ENCODE assay signal across 1 cellular context in genomic region chr17:47413872-47414271, GRCh38.
TF ChIP-seq lines count a peak whose summit lies in the region.

No MANE protein-coding gene starts in this region.

TF ChIP-seq in GM12878, 131 proteins besides CTCF, POLR2A, EP300 and RAD21 (continued from another document):
- no peak for TF ChIP-seq IRF5 (IDR thresholded peaks at IDR 0.05; ENCODE audit: borderline replicate concordance)
- no peak for TF ChIP-seq ZBTB4 (CRISPR knock-in tag; IDR thresholded peaks at IDR 0.05)
- TF ChIP-seq SUPT20H (IDR thresholded peaks at IDR 0.05; ENCODE audit: borderline replicate concordance, control insufficient read depth, low read depth, low read length), result no peak
- no peak for TF ChIP-seq ZNF207 (IDR thresholded peaks at IDR 0.05; ENCODE audit: borderline replicate concordance)
- TF ChIP-seq PAX8 (IDR thresholded peaks at IDR 0.05), result no peak
- TF ChIP-seq SRF (IDR thresholded peaks at IDR 0.05; ENCODE audit: low read depth in 2 of 2, low read length in 2 of 2), result no peak
- no peak for TF ChIP-seq BMI1 (IDR thresholded peaks at IDR 0.05; ENCODE audit: borderline replicate concordance)
- TF ChIP-seq NFYA (IDR thresholded peaks at IDR 0.05; ENCODE audit: borderline replicate concordance, low read depth, low read length), result no peak
- TF ChIP-seq TCF3 (IDR thresholded peaks at IDR 0.05; ENCODE audit: borderline replicate concordance, insufficient read depth, low read depth, low read length), result no peak
- TF ChIP-seq BCL11A (IDR thresholded peaks at IDR 0.05; ENCODE audit: low read depth, low read length), result no peak
- no peak for TF ChIP-seq ATF3 (IDR thresholded peaks at IDR 0.05; ENCODE audit: borderline replicate concordance, extremely low read depth, low read depth, low read length)
- no peak for TF ChIP-seq MEF2B (IDR thresholded peaks at IDR 0.05; ENCODE audit: partially characterized antibody, poor library complexity, severe bottlenecking)
